17 cellular contexts compared by ENCODE assay signal in the genomic region with DNA sequence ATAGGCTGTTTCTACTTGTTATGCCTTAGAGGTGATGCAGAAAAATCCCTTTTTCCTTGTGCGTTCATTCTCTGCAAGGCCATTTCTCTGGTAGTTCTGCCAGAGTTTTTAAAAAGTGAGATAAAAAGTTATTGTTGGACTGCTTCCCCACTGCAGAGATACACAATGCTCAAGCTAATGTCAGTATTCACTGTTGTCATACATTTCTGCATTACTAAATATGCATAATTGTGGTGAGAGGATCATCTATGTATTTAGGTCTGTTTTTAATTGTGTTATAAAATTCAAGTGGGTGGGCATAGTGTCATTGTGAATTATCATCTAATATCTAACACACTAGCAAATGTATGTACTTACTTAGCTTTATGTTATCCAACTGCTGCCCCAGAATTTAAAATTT.
A peak's percentile ranks its signal among the peaks of the same experiment; 100 is the strongest.
DNase-seq lines count a peak whose midpoint lies in the region; ATAC-seq and TF ChIP-seq lines count a peak whose summit lies in the region.
"Had no signal": no experiment of that assay in that cellular context is flagged by ENCODE, and none has a peak within 500 bp of the region (broad histone marks: within the 10 kb centered on the region; RNA-seq: fewer than 3 reads in every experiment).

No MANE protein-coding gene starts in this region.

- H3K36me3 ChIP-seq in tibial artery: no peaks in the 10 kb centered on the region
- H3K36me3 ChIP-seq: BE2C, HAP-1 had no signal

- no peak for ATAC-seq in T-cell (replicated peaks in 1 of 4)

- no peak overlapping the region for H3K27ac Mint-ChIP-seq in T-cell
- H3K27ac Mint-ChIP-seq: CD4-positive, CD25-positive, alpha-beta regulatory T cell; CD8-positive, alpha-beta memory T cell had no signal

- H3K4me1 ChIP-seq in tibial artery: peaks cover 0 to 56% (median 6%) of the 10 kb centered on the region in 4 donors
- H3K4me1 ChIP-seq: BE2C, HAP-1 had no signal

- POLR2A ChIA-PET in T-cell (lab: Charles Lee): no interaction called here

- intact Hi-C loops in tibial artery (cut with DNase I; ENCODE audit: low total_unique reads): no loop called here

- no peaks in the 10 kb centered on the region for H3K4me1 Mint-ChIP-seq in T-cell
- H3K4me1 Mint-ChIP-seq: CD4-positive, CD25-positive, alpha-beta regulatory T cell; CD8-positive, alpha-beta memory T cell had no signal

- CTCF ChIA-PET in T-cell (lab: Charles Lee): no interaction called here

- no peaks in the 10 kb centered on the region for H3K9me3 ChIP-seq in tibial artery
- H3K9me3 ChIP-seq: BE2C, HAP-1 had no signal

- TF ChIP-seq CTCF in cardiac fibroblast (IDR thresholded peaks at IDR 0.05; ENCODE audit: low read depth, low read length) (no peak), tibial artery (IDR thresholded peaks at IDR 0.05) (no peak)

- H3K4me3 ChIP-seq in cardiac fibroblast (replicated peaks in 1 of 2; ENCODE audit: low read depth in 2 of 2, low read length in 2 of 2): no peak overlapping the region
- H3K4me3 ChIP-seq in tibial artery: no peak overlapping the region
- H3K4me3 ChIP-seq: GM23248, HAP-1 had no signal

- no peaks in the 10 kb centered on the region for H3K27me3 Mint-ChIP-seq in T-cell
- H3K27me3 Mint-ChIP-seq: CD4-positive, CD25-positive, alpha-beta regulatory T cell; CD8-positive, alpha-beta memory T cell had no signal

- peak overlapping the region; percentile 23 to 61 for H3K27ac ChIP-seq in tibial artery
- H3K27ac ChIP-seq: GM23248 had no signal

- H3K9me3 Mint-ChIP-seq in T-cell: peaks cover 2 to 14% (median 7%) of the 10 kb centered on the region in 3 donors

- H3K4me3 Mint-ChIP-seq in T-cell: no peak overlapping the region
- H3K4me3 Mint-ChIP-seq: CD4-positive, CD25-positive, alpha-beta regulatory T cell; CD8-positive, alpha-beta memory T cell had no signal

- no peaks in the 10 kb centered on the region for H3K36me3 Mint-ChIP-seq in T-cell
- H3K36me3 Mint-ChIP-seq: CD4-positive, CD25-positive, alpha-beta regulatory T cell had no signal

- DNase-seq in EH (ENCODE audit: low read depth) (peak; percentile 25), cardiac fibroblast (ENCODE audit: low read depth in 2 of 2) (peak; percentile 22 to 34), fibroblast of the conjunctiva (ENCODE audit: low read depth) (peak; percentile 1), tibial artery (no peak), nucleus accumbens (lab: John Stamatoyannopoulos, UW) (no peak), NCI-H1930 (lab: John Stamatoyannopoulos, UW) (no peak), T-cell (no peak)
- DNase-seq: BE2C; C1 segment of cervical spinal cord; CD4-positive, CD25-positive, alpha-beta regulatory T cell; CD8-positive, alpha-beta memory T cell; COR-L47; DMS 273 treated with DMSO at 0.1 percent for 48 hours; DMS53; DND-41; GM23248 had no signal

- H3K27me3 ChIP-seq in tibial artery: no peaks in the 10 kb centered on the region
- H3K27me3 ChIP-seq: BE2C had no signal

Comparison
In these comparisons a context has a peak if more than half of its experiments do, and no peak if none do; other contexts are left out.
1. DNase-seq: peak in EH (single experiment), cardiac fibroblast (2 of 2) and fibroblast of the conjunctiva (single experiment); none in tibial artery (0 of 2), nucleus accumbens (0 of 56), NCI-H1930 (0 of 2) and T-cell (0 of 34).